16 cellular contexts compared by ENCODE assay signal in genomic region chr2:75458201-75458600, GRCh38.
DNase-seq lines count a peak whose midpoint lies in the region; ATAC-seq and TF ChIP-seq lines count a peak whose summit lies in the region.
"Had no signal": no experiment of that assay in that cellular context is flagged by ENCODE, and none has a peak within 500 bp of the region (broad histone marks: within the 10 kb centered on the region; RNA-seq: fewer than 3 reads in every experiment).

No MANE protein-coding gene starts in this region.

- TF ChIP-seq CTCF in epithelial cell of esophagus (IDR thresholded peaks at IDR 0.05; ENCODE audit: insufficient read depth, low read depth, low read length, missing control alignments): no peak

- no peak overlapping the region for H3K4me3 ChIP-seq in epithelial cell of esophagus (ENCODE audit: low read length)
- H3K4me3 ChIP-seq: BLaER1 treated with 17β-estradiol and CSF1 and Interleukin-3, amounts not matched to agents 10 nM and 100 nM; GM12878; HAP-1; K562 had no signal

- DNase-seq in NCI-H748 (lab: John Stamatoyannopoulos, UW; ENCODE audit: unreplicated experiment): peak; percentile 8
- DNase-seq in NCI-H748 treated with DMSO at 0.1 percent for 48 hours (lab: John Stamatoyannopoulos, UW): no peak
- DNase-seq in NCI-H510A (lab: John Stamatoyannopoulos, UW): peak; percentile 34
- peak; percentile 56 for DNase-seq in epithelial cell of esophagus (ENCODE audit: low read depth)
- DNase-seq in HK-2 (ENCODE audit: unreplicated experiment): no peak
- DNase-seq in DMS79 (lab: John Stamatoyannopoulos, UW): no peak
- DNase-seq: CD8-positive, alpha-beta memory T cell; COR-L47; DMS 273 treated with DMSO at 0.1 percent for 48 hours; DMS79 treated with DMSO at 0.1 percent for 48 hours; IMR-90 had no signal

- ATAC-seq in HG03354 (IDR thresholded peaks at IDR 0.05; ENCODE audit: poor library complexity, severe bottlenecking, unreplicated experiment): no peak
- ATAC-seq: GM12878, K562 had no signal

Comparison
In these comparisons a context has a peak if more than half of its experiments do, and no peak if none do; other contexts are left out.
1. DNase-seq: peak in NCI-H748 (single experiment), NCI-H510A (single experiment) and epithelial cell of esophagus (single experiment); none in NCI-H748 treated with DMSO at 0.1 percent for 48 hours (single experiment), HK-2 (single experiment) and DMS79 (single experiment).